9 cellular contexts compared by ENCODE assay signal in the genomic region with DNA sequence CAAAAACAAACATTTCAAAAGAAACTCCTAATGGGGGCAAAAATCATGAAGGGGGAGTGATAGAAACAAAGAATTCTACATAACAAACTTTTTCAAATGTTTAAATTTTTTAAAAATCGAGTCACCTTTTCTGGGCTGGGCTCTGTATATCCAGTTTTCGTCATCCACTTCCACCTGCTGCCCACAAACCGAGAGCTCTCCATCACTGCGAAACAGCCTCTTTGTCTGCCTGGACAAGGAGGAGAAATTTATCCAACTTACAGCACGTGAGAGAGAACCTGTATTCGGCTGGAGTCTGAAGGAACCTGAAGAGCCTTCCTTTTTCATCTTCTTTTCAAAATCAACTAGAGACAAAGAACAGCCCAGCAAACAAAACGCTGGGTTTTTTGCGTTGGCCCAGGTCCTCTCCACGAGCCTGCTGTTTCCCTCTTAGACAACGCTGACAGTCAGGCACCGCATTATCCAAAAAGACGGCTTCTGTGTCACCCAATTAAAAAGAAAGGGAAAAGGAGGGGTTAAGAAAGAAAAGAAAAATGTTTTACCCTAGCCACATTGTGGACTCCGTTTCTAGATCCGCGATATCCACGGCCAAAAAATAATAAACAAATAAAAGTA.
A peak's percentile ranks its signal among the peaks of the same experiment; 100 is the strongest.
DNase-seq lines count a peak whose midpoint lies in the region; ATAC-seq and TF ChIP-seq lines count a peak whose summit lies in the region.
"Had no signal": no experiment of that assay in that cellular context is flagged by ENCODE, and none has a peak within 500 bp of the region (broad histone marks: within the 10 kb centered on the region; RNA-seq: fewer than 3 reads in every experiment).

No MANE protein-coding gene starts in this region.

- 22% methylated on average over 16 of the region's 16 CpGs for WGBS in hepatocyte (ENCODE audit: low lambda C conversion rate, missing lambda C conversion rate)
- WGBS in lower leg skin, 2 donors, result 22 to 25% methylated on average over 16 of the region's 16 CpGs

- H3K79me2 ChIP-seq in hepatocyte, result peaks cover 45% of the 10 kb centered on the region

- H3K9me3 ChIP-seq in SJSA1 (replicated peaks) (no peaks in the 10 kb centered on the region), hepatocyte (ENCODE audit: low read depth) (no peaks in the 10 kb centered on the region)

- H3K4me2 ChIP-seq in hepatocyte, result peak overlapping the region; percentile 84

- no peak for TF ChIP-seq CTCF in hepatocyte (IDR thresholded peaks at IDR 0.05; ENCODE audit: poor library complexity)
- no peak for TF ChIP-seq CTCF in retinal pigment epithelial cell (conservative IDR thresholded peaks at IDR 0.05; ENCODE audit: low read depth, low read length)
- no peak for TF ChIP-seq CTCF in lower leg skin (IDR thresholded peaks at IDR 0.05)

- H3K36me3 ChIP-seq in SJSA1, result no peaks in the 10 kb centered on the region
- H3K36me3 ChIP-seq in hepatocyte (replicated peaks; ENCODE audit: insufficient read depth, low read depth), result no peaks in the 10 kb centered on the region

- in situ Hi-C loops in G401 (cut with HindIII; ENCODE audit: low sequenced_read_pairs), result no loop called here

- H3K4me3 ChIP-seq in SJSA1, result peak overlapping the region; percentile 27
- H3K4me3 ChIP-seq in hepatocyte, result peak overlapping the region; percentile 39
- H3K4me3 ChIP-seq in retinal pigment epithelial cell (ENCODE audit: low read length), result peak overlapping the region; percentile 64
- H3K4me3 ChIP-seq in lower leg skin (ENCODE audit: low read depth, poor library complexity, severe bottlenecking), result no peak overlapping the region

- H2AFZ ChIP-seq in hepatocyte, result peak overlapping the region; percentile 19

- ATAC-seq in GM18511 (IDR thresholded peaks at IDR 0.05; ENCODE audit: unreplicated experiment), result no peak
- no peak for ATAC-seq in GM19324 (IDR thresholded peaks at IDR 0.05; ENCODE audit: low FRiP score, unreplicated experiment)

- H3K27ac ChIP-seq in SJSA1, result no peak overlapping the region
- H3K27ac ChIP-seq in hepatocyte, result peak overlapping the region; percentile 71

- intact Hi-C loops in lower leg skin (cut with DNase I; ENCODE audit: low total_unique reads), result no loop called here

- H3K4me1 ChIP-seq in SJSA1 (replicated peaks) (peaks cover 26% of the 10 kb centered on the region), hepatocyte (ENCODE audit: insufficient read depth) (peaks cover 8% of the 10 kb centered on the region)

- H4K20me1 ChIP-seq in hepatocyte (ENCODE audit: insufficient read depth, poor library complexity, severe bottlenecking), result no peaks in the 10 kb centered on the region

- no peaks in the 10 kb centered on the region for H3K9me2 ChIP-seq in hepatocyte (replicated peaks; ENCODE audit: insufficient read depth)

- peak; percentile 63 for DNase-seq in G401 (ENCODE audit: low spot score)
- no peak for DNase-seq in SJSA1 (ENCODE audit: low read depth in 1 of 2, low spot score in 2 of 2)
- no peak for DNase-seq in hepatocyte (ENCODE audit: low spot score)
- DNase-seq in retinal pigment epithelial cell (ENCODE audit: low read depth), result no peak
- DNase-seq in activated effector memory CD4-positive, alpha-beta T cell treated with anti-CD3 and anti-CD28 coated beads, Interleukin-2, amount 50 U/mL, for 16 hours, result no peak
- DNase-seq in lower leg skin (ENCODE audit: low spot score in 2 of 2), result no peak
- DNase-seq: stimulated activated CD4-positive, alpha-beta T cell treated with anti-CD3 and anti-CD28 coated beads, Interleukin-12 subunit alpha, Interleukin-12 subunit beta, amount 100 ng/mL, for 4 hours had no signal

- no peaks in the 10 kb centered on the region; the same call in 1 of the 2 replicates for H3K27me3 ChIP-seq in SJSA1 (replicated peaks)
- H3K27me3 ChIP-seq in hepatocyte, result no peaks in the 10 kb centered on the region

- no peak for TF ChIP-seq POLR2A in lower leg skin (IDR thresholded peaks at IDR 0.05)
